In genomic region chr13:71702253-71702652, GRCh38 we compare ENCODE assay signal across 22 cellular contexts.
"Had no signal": no experiment of that assay in that cellular context is flagged by ENCODE, and none has a peak within 500 bp of the region (broad histone marks: within the 10 kb centered on the region; RNA-seq: fewer than 3 reads in every experiment).

No MANE protein-coding gene starts in this region.

- H3K4me1 ChIP-seq: esophagus squamous epithelium, gastrocnemius medialis, lower lobe of right lung had no signal

- H3K4me3 ChIP-seq: coronary artery, dorsolateral prefrontal cortex, esophagus squamous epithelium, gastrocnemius medialis, heart right ventricle, left lung, lower lobe of right lung had no signal

- ATAC-seq: gastrocnemius medialis, heart right ventricle, left lung, left ventricle myocardium superior, lower lobe of right lung had no signal

- FAIRE-seq: endothelial cell of umbilical vein had no signal

- H3K27ac ChIP-seq: coronary artery, dorsolateral prefrontal cortex, esophagus squamous epithelium, gastrocnemius medialis, heart right ventricle, left lung, lower lobe of right lung had no signal

- H3K4me3 Mint-ChIP-seq: mesothelial cell of epicardium had no signal

- H3K27me3 ChIP-seq: dorsolateral prefrontal cortex, esophagus squamous epithelium, gastrocnemius medialis, heart right ventricle, left lung had no signal

- DNase-seq: dermis blood vessel endothelial cell; dorsolateral prefrontal cortex; effector CD4-positive, alpha-beta T cell; effector memory CD4-positive, alpha-beta T cell; esophagus squamous epithelium; foreskin fibroblast; foreskin melanocyte; gastrocnemius medialis; glutamatergic neuron; head of caudate nucleus; heart right ventricle; hippocampal formation; islet precursor cell; kidney; kidney glomerular epithelial cell; left lung; left ventricle myocardium superior; lower lobe of right lung; mesenchymal stem cell had no signal

- H3K9me3 ChIP-seq: esophagus squamous epithelium, gastrocnemius medialis, heart right ventricle, left lung, lower lobe of right lung had no signal

- H3K36me3 ChIP-seq: esophagus squamous epithelium, gastrocnemius medialis, heart right ventricle, left lung, lower lobe of right lung had no signal
